2 cellular contexts compared by ENCODE assay signal in genomic region chr3:14406762-14407161, GRCh38.
TF ChIP-seq lines count a peak whose summit lies in the region.

No MANE protein-coding gene starts in this region.

TF ChIP-seq in SK-N-SH, 30 proteins besides CTCF, POLR2A, EP300 and RAD21 (continued from another document):
- TF ChIP-seq ELF1 (IDR thresholded peaks at IDR 0.05) (no peak), FOXM1 (IDR thresholded peaks at IDR 0.05; ENCODE audit: low read depth) (no peak), POLR2AphosphoS5 (IDR thresholded peaks at IDR 0.05; ENCODE audit: low read depth, low read length) (no peak), SMC3 (IDR thresholded peaks at IDR 0.05; ENCODE audit: low read depth, low read length) (no peak), MXI1 (IDR thresholded peaks at IDR 0.05; ENCODE audit: low read depth, low read length) (no peak), CHD2 (IDR thresholded peaks at IDR 0.05; ENCODE audit: low read length, partially characterized antibody) (no peak), RCOR1 (IDR thresholded peaks at IDR 0.05; ENCODE audit: low read length) (no peak), EZH2phosphoT487 (IDR thresholded peaks at IDR 0.05; ENCODE audit: borderline replicate concordance, low read depth) (no peak), NRF1 (IDR thresholded peaks at IDR 0.05; ENCODE audit: low read depth, low read length) (no peak), FOXJ3 (CRISPR knock-in tag; IDR thresholded peaks at IDR 0.05) (no peak), TAF1 (IDR thresholded peaks at IDR 0.05; ENCODE audit: borderline replicate concordance, low read depth, low read length) (no peak)
- TF ChIP-seq, protein P1, sequence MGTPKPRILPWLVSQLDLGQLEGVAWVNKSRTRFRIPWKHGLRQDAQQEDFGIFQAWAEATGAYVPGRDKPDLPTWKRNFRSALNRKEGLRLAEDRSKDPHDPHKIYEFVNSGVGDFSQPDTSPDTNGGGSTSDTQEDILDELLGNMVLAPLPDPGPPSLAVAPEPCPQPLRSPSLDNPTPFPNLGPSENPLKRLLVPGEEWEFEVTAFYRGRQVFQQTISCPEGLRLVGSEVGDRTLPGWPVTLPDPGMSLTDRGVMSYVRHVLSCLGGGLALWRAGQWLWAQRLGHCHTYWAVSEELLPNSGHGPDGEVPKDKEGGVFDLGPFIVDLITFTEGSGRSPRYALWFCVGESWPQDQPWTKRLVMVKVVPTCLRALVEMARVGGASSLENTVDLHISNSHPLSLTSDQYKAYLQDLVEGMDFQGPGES (IDR thresholded peaks at IDR 0.05; ENCODE audit: low read depth, low read length): no peak
- TF ChIP-seq, protein P2, sequence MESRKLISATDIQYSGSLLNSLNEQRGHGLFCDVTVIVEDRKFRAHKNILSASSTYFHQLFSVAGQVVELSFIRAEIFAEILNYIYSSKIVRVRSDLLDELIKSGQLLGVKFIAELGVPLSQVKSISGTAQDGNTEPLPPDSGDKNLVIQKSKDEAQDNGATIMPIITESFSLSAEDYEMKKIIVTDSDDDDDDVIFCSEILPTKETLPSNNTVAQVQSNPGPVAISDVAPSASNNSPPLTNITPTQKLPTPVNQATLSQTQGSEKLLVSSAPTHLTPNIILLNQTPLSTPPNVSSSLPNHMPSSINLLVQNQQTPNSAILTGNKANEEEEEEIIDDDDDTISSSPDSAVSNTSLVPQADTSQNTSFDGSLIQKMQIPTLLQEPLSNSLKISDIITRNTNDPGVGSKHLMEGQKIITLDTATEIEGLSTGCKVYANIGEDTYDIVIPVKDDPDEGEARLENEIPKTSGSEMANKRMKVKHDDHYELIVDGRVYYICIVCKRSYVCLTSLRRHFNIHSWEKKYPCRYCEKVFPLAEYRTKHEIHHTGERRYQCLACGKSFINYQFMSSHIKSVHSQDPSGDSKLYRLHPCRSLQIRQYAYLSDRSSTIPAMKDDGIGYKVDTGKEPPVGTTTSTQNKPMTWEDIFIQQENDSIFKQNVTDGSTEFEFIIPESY (IDR thresholded peaks at IDR 0.05; ENCODE audit: borderline replicate concordance, low read depth): no peak
- TF ChIP-seq, protein P3, sequence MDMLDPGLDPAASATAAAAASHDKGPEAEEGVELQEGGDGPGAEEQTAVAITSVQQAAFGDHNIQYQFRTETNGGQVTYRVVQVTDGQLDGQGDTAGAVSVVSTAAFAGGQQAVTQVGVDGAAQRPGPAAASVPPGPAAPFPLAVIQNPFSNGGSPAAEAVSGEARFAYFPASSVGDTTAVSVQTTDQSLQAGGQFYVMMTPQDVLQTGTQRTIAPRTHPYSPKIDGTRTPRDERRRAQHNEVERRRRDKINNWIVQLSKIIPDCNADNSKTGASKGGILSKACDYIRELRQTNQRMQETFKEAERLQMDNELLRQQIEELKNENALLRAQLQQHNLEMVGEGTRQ (IDR thresholded peaks at IDR 0.05; ENCODE audit: borderline replicate concordance, low read depth, low read length): no peak

TF ChIP-seq in SK-N-SH treated with all-trans-retinoic acid at 6 μM for 48 hours, 23 proteins besides CTCF, POLR2A, EP300 and RAD21:
- TF ChIP-seq, protein P4, sequence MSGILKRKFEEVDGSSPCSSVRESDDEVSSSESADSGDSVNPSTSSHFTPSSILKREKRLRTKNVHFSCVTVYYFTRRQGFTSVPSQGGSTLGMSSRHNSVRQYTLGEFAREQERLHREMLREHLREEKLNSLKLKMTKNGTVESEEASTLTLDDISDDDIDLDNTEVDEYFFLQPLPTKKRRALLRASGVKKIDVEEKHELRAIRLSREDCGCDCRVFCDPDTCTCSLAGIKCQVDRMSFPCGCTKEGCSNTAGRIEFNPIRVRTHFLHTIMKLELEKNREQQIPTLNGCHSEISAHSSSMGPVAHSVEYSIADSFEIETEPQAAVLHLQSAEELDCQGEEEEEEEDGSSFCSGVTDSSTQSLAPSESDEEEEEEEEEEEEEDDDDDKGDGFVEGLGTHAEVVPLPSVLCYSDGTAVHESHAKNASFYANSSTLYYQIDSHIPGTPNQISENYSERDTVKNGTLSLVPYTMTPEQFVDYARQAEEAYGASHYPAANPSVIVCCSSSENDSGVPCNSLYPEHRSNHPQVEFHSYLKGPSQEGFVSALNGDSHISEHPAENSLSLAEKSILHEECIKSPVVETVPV (CRISPR knock-in tag; IDR thresholded peaks at IDR 0.05): no peak
- TF ChIP-seq ZNF70 (CRISPR knock-in tag; IDR thresholded peaks at IDR 0.05) (no peak), TCF4 (CRISPR knock-in tag; IDR thresholded peaks at IDR 0.05; ENCODE audit: borderline replicate concordance) (no peak), ISL1 (CRISPR knock-in tag; IDR thresholded peaks at IDR 0.05) (no peak)
- TF ChIP-seq, protein P5, sequence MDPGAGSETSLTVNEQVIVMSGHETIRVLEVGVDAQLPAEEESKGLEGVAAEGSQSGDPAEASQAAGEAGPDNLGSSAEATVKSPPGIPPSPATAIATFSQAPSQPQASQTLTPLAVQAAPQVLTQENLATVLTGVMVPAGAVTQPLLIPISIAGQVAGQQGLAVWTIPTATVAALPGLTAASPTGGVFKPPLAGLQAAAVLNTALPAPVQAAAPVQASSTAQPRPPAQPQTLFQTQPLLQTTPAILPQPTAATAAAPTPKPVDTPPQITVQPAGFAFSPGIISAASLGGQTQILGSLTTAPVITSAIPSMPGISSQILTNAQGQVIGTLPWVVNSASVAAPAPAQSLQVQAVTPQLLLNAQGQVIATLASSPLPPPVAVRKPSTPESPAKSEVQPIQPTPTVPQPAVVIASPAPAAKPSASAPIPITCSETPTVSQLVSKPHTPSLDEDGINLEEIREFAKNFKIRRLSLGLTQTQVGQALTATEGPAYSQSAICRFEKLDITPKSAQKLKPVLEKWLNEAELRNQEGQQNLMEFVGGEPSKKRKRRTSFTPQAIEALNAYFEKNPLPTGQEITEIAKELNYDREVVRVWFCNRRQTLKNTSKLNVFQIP (CRISPR knock-in tag; IDR thresholded peaks at IDR 0.05; ENCODE audit: borderline replicate concordance, low read depth): no peak
- TF ChIP-seq, protein P6, sequence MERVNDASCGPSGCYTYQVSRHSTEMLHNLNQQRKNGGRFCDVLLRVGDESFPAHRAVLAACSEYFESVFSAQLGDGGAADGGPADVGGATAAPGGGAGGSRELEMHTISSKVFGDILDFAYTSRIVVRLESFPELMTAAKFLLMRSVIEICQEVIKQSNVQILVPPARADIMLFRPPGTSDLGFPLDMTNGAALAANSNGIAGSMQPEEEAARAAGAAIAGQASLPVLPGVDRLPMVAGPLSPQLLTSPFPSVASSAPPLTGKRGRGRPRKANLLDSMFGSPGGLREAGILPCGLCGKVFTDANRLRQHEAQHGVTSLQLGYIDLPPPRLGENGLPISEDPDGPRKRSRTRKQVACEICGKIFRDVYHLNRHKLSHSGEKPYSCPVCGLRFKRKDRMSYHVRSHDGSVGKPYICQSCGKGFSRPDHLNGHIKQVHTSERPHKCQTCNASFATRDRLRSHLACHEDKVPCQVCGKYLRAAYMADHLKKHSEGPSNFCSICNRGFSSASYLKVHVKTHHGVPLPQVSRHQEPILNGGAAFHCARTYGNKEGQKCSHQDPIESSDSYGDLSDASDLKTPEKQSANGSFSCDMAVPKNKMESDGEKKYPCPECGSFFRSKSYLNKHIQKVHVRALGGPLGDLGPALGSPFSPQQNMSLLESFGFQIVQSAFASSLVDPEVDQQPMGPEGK (CRISPR knock-in tag; IDR thresholded peaks at IDR 0.05; ENCODE audit: borderline replicate concordance): no peak
TF ChIP-seq in SK-N-SH treated with all-trans-retinoic acid at 6 μM for 48 hours: peak in this region for 0.
